In genomic region chr13:112689498-112690241, GRCh38 we compare ENCODE assay signal across 8 cellular contexts. TPM values are rescaled to one million over a fixed set of nuclear protein-coding genes. Genes with fewer than 3 reads are reported as not detected.
DNase-seq lines count a peak whose midpoint lies in the region; ATAC-seq, FAIRE-seq and TF ChIP-seq lines count a peak whose summit lies in the region.

Gene ATP11A (plus strand): TSS chr13:112690038. CDS start chr13:112690417, 379 bp downstream.

- H3K36me3 ChIP-seq in Loucy (ENCODE audit: insufficient read depth, low read length) (no peaks in the 10 kb centered on the region), suprapubic skin (no peaks in the 10 kb centered on the region)

- TF ChIP-seq CTCF in Loucy (conservative IDR thresholded peaks at IDR 0.05; ENCODE audit: low read length) (no peak), omental fat pad (IDR thresholded peaks at IDR 0.05) (no peak), suprapubic skin (IDR thresholded peaks at IDR 0.05) (no peak)

- peaks cover 36% of the 10 kb centered on the region for H3K79me2 ChIP-seq in Loucy (ENCODE audit: insufficient read depth, low read length)

- peak; percentile 78 to 89 for ATAC-seq in activated naive CD4-positive, alpha-beta T cell treated with anti-CD3 and anti-CD28 coated beads, Interleukin-2, amount 50 U/mL, for 72 hours
- peak; percentile 86 for ATAC-seq in omental fat pad (ENCODE audit: low FRiP score)

- H3K27ac ChIP-seq in suprapubic skin, result peak within 1 kb of the TSS; percentile 95

- H3K36me3 Mint-ChIP-seq in activated naive CD4-positive, alpha-beta T cell treated with anti-CD3 and anti-CD28 coated beads, Interleukin-2, amount 50 U/mL, for 72 hours, result peaks cover 0 to 11% of the 10 kb centered on the region in 2 donors

- H3K4me3 ChIP-seq in Loucy (ENCODE audit: low read length, poor library complexity, severe bottlenecking) (peak within 1 kb of the TSS; percentile 81), suprapubic skin (peak within 1 kb of the TSS; percentile 99)

- peak within 1 kb of the TSS; percentile 91 for H2AFZ ChIP-seq in Loucy (ENCODE audit: low read length)

- no CpG with 5 or more reads among the region's 86 CpGs for WGBS in suprapubic skin

- peak within 1 kb of the TSS; percentile 96 for H3K4me2 ChIP-seq in Loucy (ENCODE audit: low read depth, low read length, poor library complexity, severe bottlenecking)

- H3K27me3 ChIP-seq in Loucy (ENCODE audit: insufficient read depth, low read length, poor library complexity, severe bottlenecking), result no peaks in the 10 kb centered on the region
- H3K27me3 ChIP-seq in suprapubic skin, result no peaks in the 10 kb centered on the region

- H3K9me3 ChIP-seq in Loucy (ENCODE audit: insufficient read depth, low read depth, low read length), result no peaks in the 10 kb centered on the region
- H3K9me3 ChIP-seq in suprapubic skin, result no peaks in the 10 kb centered on the region

- no peaks in the 10 kb centered on the region for H3K9me2 ChIP-seq in Loucy (replicated peaks; ENCODE audit: low read depth, low read length)

- peak; percentile 82 for DNase-seq in GF-D8 (lab: John Stamatoyannopoulos, UW)
- DNase-seq in H54 (ENCODE audit: insufficient read length, low spot score), result peak; percentile 100
- DNase-seq in SKM-1 (lab: John Stamatoyannopoulos, UW; ENCODE audit: unreplicated experiment), result peak; percentile 52
- DNase-seq in activated naive CD4-positive, alpha-beta T cell treated with anti-CD3 and anti-CD28 coated beads, Interleukin-2, amount 50 U/mL, for 72 hours (ENCODE audit: low spot score in 2 of 2), result peak; percentile 82 to 84
- no peak for DNase-seq in glomerular endothelial cell (ENCODE audit: extremely low read depth, low read depth, low spot score)
- peak; percentile 71 for DNase-seq in omental fat pad (ENCODE audit: low spot score)
- DNase-seq in suprapubic skin (ENCODE audit: low spot score in 2 of 2), result peak; percentile 94

- H3K4me1 ChIP-seq in Loucy (ENCODE audit: insufficient read depth, low read length, poor library complexity, severe bottlenecking), result peaks cover 41% of the 10 kb centered on the region
- H3K4me1 ChIP-seq in suprapubic skin, result peaks cover 43% of the 10 kb centered on the region

- H3K27ac Mint-ChIP-seq in activated naive CD4-positive, alpha-beta T cell treated with anti-CD3 and anti-CD28 coated beads, Interleukin-2, amount 50 U/mL, for 72 hours, result peak within 1 kb of the TSS; percentile 77 to 82

- peak within 1 kb of the TSS; percentile 71 for H3K9ac ChIP-seq in Loucy (ENCODE audit: low read depth, low read length, poor library complexity, severe bottlenecking)

- peaks cover 7% of the 10 kb centered on the region for H4K20me1 ChIP-seq in Loucy (ENCODE audit: insufficient read depth, low read length, poor library complexity, severe bottlenecking)

- no peak for TF ChIP-seq EP300 in suprapubic skin (IDR thresholded peaks at IDR 0.05)

- H3K9me3 Mint-ChIP-seq in activated naive CD4-positive, alpha-beta T cell treated with anti-CD3 and anti-CD28 coated beads, Interleukin-2, amount 50 U/mL, for 72 hours, result no peaks in the 10 kb centered on the region

- H3F3A ChIP-seq in Loucy (ENCODE audit: low read depth), result no peaks in the 10 kb centered on the region; the same call in 1 of the 2 replicates

- TF ChIP-seq POLR2A in H54 (IDR thresholded peaks at IDR 0.05; ENCODE audit: low read depth, low read length) (peak; percentile 63), suprapubic skin (IDR thresholded peaks at IDR 0.05) (peak in 1 of 2 donors; percentile 65)

- no peak for FAIRE-seq in H54 (lab: Jason Lieb, UNC)

RNA-seq across cellular contexts. Expression of gene ATP11A, which starts in this region (rescaled TPM):
- 10 to 100 TPM; 33.1 to 53.7 TPM for total RNA-seq in activated naive CD4-positive, alpha-beta T cell treated with anti-CD3 and anti-CD28 coated beads, Interleukin-2, amount 50 U/mL, for 72 hours
- 41.8 and 62.1 TPM in 2 replicates for total RNA-seq in glomerular endothelial cell
- 10 to 100 TPM; 32.8 to 61.4 (median 45.7) TPM for total RNA-seq in omental fat pad
- 10 to 100 TPM; 22.8 to 51.0 (median 39.8) TPM for total RNA-seq in suprapubic skin
